Comparison of ENCODE assay signal across 1 cellular context in the genomic region with DNA sequence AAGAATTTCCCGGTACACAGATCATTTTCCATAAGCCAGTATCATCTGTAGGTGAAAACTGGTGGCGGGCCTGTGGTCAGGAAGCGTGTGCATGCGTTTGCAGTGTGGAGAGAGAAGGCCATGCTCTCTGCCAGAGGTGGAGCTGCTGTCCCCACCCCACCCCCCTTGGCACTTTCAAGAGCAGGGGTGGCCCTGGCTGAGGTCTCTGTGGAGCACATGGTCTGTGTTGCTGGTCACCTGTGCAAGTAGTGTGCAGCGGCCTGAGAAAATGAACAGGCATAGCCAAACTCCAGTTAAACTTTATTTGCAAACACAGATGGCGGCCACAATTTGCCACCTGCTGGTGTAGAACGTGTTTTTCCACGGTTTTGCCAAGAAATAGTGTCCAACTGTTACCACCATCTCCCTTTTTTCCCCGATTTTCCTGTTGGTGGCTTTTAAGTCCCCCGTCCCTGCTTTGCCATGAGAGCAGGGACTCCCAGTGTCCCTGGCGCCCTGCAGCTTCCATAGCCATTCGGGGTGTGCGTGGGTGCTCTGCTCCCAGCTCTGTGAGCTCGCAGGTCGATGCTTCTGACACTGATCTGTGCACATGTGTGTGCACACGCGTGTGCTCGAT.
TF ChIP-seq lines count a peak whose summit lies in the region.

No MANE protein-coding gene starts in this region.

TF ChIP-seq in HepG2, 621 proteins besides CTCF, POLR2A, EP300 and RAD21 (continued from another document and continues in another):
- TF ChIP-seq PPARG (CRISPR knock-in tag; conservative IDR thresholded peaks at IDR 0.05) = no peak
- TF ChIP-seq ZBTB1 (CRISPR knock-in tag; IDR thresholded peaks at IDR 0.05; ENCODE audit: borderline replicate concordance) = peak; percentile 95
- no peak for TF ChIP-seq SIX4 (CRISPR knock-in tag; IDR thresholded peaks at IDR 0.05)
- TF ChIP-seq, protein P1, sequence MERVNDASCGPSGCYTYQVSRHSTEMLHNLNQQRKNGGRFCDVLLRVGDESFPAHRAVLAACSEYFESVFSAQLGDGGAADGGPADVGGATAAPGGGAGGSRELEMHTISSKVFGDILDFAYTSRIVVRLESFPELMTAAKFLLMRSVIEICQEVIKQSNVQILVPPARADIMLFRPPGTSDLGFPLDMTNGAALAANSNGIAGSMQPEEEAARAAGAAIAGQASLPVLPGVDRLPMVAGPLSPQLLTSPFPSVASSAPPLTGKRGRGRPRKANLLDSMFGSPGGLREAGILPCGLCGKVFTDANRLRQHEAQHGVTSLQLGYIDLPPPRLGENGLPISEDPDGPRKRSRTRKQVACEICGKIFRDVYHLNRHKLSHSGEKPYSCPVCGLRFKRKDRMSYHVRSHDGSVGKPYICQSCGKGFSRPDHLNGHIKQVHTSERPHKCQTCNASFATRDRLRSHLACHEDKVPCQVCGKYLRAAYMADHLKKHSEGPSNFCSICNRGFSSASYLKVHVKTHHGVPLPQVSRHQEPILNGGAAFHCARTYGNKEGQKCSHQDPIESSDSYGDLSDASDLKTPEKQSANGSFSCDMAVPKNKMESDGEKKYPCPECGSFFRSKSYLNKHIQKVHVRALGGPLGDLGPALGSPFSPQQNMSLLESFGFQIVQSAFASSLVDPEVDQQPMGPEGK (CRISPR knock-in tag; IDR thresholded peaks at IDR 0.05) = peak; percentile 45; the same call in 1 of the 2 replicates
- TF ChIP-seq NCOA1 (CRISPR knock-in tag; IDR thresholded peaks at IDR 0.05) = no peak
- TF ChIP-seq HMG20B (CRISPR knock-in tag; conservative IDR thresholded peaks at IDR 0.05) = no peak
- TF ChIP-seq, protein P2, sequence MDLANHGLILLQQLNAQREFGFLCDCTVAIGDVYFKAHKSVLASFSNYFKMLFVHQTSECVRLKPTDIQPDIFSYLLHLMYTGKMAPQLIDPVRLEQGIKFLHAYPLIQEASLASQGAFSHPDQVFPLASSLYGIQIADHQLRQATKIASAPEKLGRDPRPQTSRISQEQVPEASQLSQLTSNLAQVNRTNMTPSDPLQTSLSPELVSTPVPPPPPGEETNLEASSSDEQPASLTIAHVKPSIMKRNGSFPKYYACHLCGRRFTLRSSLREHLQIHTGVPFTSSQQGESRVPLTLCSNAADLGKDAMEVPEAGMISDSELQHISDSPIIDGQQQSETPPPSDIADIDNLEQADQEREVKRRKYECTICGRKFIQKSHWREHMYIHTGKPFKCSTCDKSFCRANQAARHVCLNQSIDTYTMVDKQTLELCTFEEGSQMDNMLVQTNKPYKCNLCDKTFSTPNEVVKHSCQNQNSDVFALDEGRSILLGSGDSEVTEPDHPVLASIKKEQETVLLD (CRISPR knock-in tag; IDR thresholded peaks at IDR 0.05; ENCODE audit: low read depth) = no peak
- peak; percentile 43; the same call in 1 of the 2 replicates for TF ChIP-seq ZFY (CRISPR knock-in tag; IDR thresholded peaks at IDR 0.05)
- TF ChIP-seq, protein P3, sequence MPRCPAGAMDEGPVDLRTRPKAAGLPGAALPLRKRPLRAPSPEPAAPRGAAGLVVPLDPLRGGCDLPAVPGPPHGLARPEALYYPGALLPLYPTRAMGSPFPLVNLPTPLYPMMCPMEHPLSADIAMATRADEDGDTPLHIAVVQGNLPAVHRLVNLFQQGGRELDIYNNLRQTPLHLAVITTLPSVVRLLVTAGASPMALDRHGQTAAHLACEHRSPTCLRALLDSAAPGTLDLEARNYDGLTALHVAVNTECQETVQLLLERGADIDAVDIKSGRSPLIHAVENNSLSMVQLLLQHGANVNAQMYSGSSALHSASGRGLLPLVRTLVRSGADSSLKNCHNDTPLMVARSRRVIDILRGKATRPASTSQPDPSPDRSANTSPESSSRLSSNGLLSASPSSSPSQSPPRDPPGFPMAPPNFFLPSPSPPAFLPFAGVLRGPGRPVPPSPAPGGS (CRISPR knock-in tag; IDR thresholded peaks at IDR 0.05) = peak; percentile 38; the same call in 1 of the 2 replicates
- no peak for TF ChIP-seq SOX6 (IDR thresholded peaks at IDR 0.05)
- TF ChIP-seq SOX6 (CRISPR knock-in tag; IDR thresholded peaks at IDR 0.05) = 0 out of 2 replicates have a peak, but pooled peaks have one; percentile 2
- TF ChIP-seq ZEB1 (IDR thresholded peaks at IDR 0.05; ENCODE audit: insufficient replicate concordance, low read depth) = no peak
- TF ChIP-seq DPF2 (CRISPR knock-in tag; IDR thresholded peaks at IDR 0.05; ENCODE audit: borderline replicate concordance, low read depth) = no peak
- peak; percentile 53; the same call in 1 of the 2 replicates for TF ChIP-seq ARNTL (CRISPR knock-in tag; IDR thresholded peaks at IDR 0.05)
- TF ChIP-seq GABPA (IDR thresholded peaks at IDR 0.05; ENCODE audit: low read depth, low read length) = no peak
- peak; percentile 58 for TF ChIP-seq GABPA (CRISPR knock-in tag; IDR thresholded peaks at IDR 0.05; ENCODE audit: low read depth)
- TF ChIP-seq CCAR2 (optimal IDR thresholded peaks at IDR 0.05; ENCODE audit: low read depth, low read length) = no peak
- TF ChIP-seq, protein P4, sequence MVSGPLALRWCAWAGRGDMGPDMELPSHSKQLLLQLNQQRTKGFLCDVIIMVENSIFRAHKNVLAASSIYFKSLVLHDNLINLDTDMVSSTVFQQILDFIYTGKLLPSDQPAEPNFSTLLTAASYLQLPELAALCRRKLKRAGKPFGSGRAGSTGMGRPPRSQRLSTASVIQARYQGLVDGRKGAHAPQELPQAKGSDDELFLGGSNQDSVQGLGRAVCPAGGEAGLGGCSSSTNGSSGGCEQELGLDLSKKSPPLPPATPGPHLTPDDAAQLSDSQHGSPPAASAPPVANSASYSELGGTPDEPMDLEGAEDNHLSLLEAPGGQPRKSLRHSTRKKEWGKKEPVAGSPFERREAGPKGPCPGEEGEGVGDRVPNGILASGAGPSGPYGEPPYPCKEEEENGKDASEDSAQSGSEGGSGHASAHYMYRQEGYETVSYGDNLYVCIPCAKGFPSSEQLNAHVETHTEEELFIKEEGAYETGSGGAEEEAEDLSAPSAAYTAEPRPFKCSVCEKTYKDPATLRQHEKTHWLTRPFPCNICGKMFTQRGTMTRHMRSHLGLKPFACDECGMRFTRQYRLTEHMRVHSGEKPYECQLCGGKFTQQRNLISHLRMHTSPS (CRISPR knock-in tag; IDR thresholded peaks at IDR 0.05; ENCODE audit: low read depth) = peak; percentile 43; the same call in 1 of the 2 replicates
- TF ChIP-seq BCL6 (CRISPR knock-in tag; IDR thresholded peaks at IDR 0.05) = 0 out of 2 replicates have a peak, but pooled peaks have one; percentile 6
- no peak; the same call in 1 of the 2 replicates for TF ChIP-seq ZNF138 (CRISPR knock-in tag; IDR thresholded peaks at IDR 0.05; ENCODE audit: low read depth)
- TF ChIP-seq, protein P5, sequence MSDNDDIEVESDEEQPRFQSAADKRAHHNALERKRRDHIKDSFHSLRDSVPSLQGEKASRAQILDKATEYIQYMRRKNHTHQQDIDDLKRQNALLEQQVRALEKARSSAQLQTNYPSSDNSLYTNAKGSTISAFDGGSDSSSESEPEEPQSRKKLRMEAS (IDR thresholded peaks at IDR 0.05) = peak; percentile 93
- TF ChIP-seq MXI1 (IDR thresholded peaks at IDR 0.05; ENCODE audit: borderline replicate concordance, low read depth, low read length) = peak; percentile 82; the same call in 1 of the 3 replicates
- peak; percentile 10; the same call in 1 of the 2 replicates for TF ChIP-seq HNF4A (CRISPR knock-in tag; IDR thresholded peaks at IDR 0.05)
- TF ChIP-seq EED (CRISPR knock-in tag; IDR thresholded peaks at IDR 0.05) = peak; percentile 79; the same call in 1 of the 2 replicates
- TF ChIP-seq, protein P6, sequence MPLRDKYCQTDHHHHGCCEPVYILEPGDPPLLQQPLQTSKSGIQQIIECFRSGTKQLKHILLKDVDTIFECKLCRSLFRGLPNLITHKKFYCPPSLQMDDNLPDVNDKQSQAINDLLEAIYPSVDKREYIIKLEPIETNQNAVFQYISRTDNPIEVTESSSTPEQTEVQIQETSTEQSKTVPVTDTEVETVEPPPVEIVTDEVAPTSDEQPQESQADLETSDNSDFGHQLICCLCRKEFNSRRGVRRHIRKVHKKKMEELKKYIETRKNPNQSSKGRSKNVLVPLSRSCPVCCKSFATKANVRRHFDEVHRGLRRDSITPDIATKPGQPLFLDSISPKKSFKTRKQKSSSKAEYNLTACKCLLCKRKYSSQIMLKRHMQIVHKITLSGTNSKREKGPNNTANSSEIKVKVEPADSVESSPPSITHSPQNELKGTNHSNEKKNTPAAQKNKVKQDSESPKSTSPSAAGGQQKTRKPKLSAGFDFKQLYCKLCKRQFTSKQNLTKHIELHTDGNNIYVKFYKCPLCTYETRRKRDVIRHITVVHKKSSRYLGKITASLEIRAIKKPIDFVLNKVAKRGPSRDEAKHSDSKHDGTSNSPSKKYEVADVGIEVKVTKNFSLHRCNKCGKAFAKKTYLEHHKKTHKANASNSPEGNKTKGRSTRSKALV (CRISPR knock-in tag; IDR thresholded peaks at IDR 0.05) = no peak
- TF ChIP-seq, protein P7, sequence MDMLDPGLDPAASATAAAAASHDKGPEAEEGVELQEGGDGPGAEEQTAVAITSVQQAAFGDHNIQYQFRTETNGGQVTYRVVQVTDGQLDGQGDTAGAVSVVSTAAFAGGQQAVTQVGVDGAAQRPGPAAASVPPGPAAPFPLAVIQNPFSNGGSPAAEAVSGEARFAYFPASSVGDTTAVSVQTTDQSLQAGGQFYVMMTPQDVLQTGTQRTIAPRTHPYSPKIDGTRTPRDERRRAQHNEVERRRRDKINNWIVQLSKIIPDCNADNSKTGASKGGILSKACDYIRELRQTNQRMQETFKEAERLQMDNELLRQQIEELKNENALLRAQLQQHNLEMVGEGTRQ (IDR thresholded peaks at IDR 0.05; ENCODE audit: low read depth, low read length) = no peak
- TF ChIP-seq, protein P7 (CRISPR knock-in tag; IDR thresholded peaks at IDR 0.05; ENCODE audit: borderline replicate concordance) = no peak
- TF ChIP-seq, protein P8, sequence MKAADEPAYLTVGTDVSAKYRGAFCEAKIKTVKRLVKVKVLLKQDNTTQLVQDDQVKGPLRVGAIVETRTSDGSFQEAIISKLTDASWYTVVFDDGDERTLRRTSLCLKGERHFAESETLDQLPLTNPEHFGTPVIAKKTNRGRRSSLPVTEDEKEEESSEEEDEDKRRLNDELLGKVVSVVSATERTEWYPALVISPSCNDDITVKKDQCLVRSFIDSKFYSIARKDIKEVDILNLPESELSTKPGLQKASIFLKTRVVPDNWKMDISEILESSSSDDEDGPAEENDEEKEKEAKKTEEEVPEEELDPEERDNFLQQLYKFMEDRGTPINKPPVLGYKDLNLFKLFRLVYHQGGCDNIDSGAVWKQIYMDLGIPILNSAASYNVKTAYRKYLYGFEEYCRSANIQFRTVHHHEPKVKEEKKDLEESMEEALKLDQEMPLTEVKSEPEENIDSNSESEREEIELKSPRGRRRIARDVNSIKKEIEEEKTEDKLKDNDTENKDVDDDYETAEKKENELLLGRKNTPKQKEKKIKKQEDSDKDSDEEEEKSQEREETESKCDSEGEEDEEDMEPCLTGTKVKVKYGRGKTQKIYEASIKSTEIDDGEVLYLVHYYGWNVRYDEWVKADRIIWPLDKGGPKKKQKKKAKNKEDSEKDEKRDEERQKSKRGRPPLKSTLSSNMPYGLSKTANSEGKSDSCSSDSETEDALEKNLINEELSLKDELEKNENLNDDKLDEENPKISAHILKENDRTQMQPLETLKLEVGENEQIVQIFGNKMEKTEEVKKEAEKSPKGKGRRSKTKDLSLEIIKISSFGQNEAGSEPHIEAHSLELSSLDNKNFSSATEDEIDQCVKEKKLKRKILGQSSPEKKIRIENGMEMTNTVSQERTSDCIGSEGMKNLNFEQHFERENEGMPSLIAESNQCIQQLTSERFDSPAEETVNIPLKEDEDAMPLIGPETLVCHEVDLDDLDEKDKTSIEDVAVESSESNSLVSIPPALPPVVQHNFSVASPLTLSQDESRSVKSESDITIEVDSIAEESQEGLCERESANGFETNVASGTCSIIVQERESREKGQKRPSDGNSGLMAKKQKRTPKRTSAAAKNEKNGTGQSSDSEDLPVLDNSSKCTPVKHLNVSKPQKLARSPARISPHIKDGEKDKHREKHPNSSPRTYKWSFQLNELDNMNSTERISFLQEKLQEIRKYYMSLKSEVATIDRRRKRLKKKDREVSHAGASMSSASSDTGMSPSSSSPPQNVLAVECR (CRISPR knock-in tag; IDR thresholded peaks at IDR 0.05; ENCODE audit: borderline replicate concordance) = peak; percentile 37; the same call in 1 of the 2 replicates
- TF ChIP-seq ZNF878 (CRISPR knock-in tag; IDR thresholded peaks at IDR 0.05) = no peak
- TF ChIP-seq, protein P9, sequence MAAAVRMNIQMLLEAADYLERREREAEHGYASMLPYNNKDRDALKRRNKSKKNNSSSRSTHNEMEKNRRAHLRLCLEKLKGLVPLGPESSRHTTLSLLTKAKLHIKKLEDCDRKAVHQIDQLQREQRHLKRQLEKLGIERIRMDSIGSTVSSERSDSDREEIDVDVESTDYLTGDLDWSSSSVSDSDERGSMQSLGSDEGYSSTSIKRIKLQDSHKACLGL (CRISPR knock-in tag; IDR thresholded peaks at IDR 0.05) = peak; percentile 45; the same call in 1 of the 2 replicates
- no peak for TF ChIP-seq CBX1 (IDR thresholded peaks at IDR 0.05; ENCODE audit: low read depth)
- TF ChIP-seq POLR2G (IDR thresholded peaks at IDR 0.05; ENCODE audit: low read depth, low read length) = peak; percentile 60
- TF ChIP-seq ZNF496 (CRISPR knock-in tag; IDR thresholded peaks at IDR 0.05; ENCODE audit: insufficient replicate concordance) = no peak
- TF ChIP-seq ZNF136 (CRISPR knock-in tag; IDR thresholded peaks at IDR 0.05; ENCODE audit: low read depth) = 0 out of 2 replicates have a peak, but pooled peaks have one; percentile 39
- peak; percentile 53; the same call in 1 of the 2 replicates for TF ChIP-seq ZNF788 (CRISPR knock-in tag; IDR thresholded peaks at IDR 0.05; ENCODE audit: borderline replicate concordance)
- TF ChIP-seq, protein P10, sequence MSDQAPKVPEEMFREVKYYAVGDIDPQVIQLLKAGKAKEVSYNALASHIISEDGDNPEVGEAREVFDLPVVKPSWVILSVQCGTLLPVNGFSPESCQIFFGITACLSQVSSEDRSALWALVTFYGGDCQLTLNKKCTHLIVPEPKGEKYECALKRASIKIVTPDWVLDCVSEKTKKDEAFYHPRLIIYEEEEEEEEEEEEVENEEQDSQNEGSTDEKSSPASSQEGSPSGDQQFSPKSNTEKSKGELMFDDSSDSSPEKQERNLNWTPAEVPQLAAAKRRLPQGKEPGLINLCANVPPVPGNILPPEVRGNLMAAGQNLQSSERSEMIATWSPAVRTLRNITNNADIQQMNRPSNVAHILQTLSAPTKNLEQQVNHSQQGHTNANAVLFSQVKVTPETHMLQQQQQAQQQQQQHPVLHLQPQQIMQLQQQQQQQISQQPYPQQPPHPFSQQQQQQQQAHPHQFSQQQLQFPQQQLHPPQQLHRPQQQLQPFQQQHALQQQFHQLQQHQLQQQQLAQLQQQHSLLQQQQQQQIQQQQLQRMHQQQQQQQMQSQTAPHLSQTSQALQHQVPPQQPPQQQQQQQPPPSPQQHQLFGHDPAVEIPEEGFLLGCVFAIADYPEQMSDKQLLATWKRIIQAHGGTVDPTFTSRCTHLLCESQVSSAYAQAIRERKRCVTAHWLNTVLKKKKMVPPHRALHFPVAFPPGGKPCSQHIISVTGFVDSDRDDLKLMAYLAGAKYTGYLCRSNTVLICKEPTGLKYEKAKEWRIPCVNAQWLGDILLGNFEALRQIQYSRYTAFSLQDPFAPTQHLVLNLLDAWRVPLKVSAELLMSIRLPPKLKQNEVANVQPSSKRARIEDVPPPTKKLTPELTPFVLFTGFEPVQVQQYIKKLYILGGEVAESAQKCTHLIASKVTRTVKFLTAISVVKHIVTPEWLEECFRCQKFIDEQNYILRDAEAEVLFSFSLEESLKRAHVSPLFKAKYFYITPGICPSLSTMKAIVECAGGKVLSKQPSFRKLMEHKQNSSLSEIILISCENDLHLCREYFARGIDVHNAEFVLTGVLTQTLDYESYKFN (CRISPR knock-in tag; conservative IDR thresholded peaks at IDR 0.05) = 0 out of 2 replicates have a peak, but pooled peaks have one; percentile 17
